8 cellular contexts compared by ENCODE assay signal in the genomic region with DNA sequence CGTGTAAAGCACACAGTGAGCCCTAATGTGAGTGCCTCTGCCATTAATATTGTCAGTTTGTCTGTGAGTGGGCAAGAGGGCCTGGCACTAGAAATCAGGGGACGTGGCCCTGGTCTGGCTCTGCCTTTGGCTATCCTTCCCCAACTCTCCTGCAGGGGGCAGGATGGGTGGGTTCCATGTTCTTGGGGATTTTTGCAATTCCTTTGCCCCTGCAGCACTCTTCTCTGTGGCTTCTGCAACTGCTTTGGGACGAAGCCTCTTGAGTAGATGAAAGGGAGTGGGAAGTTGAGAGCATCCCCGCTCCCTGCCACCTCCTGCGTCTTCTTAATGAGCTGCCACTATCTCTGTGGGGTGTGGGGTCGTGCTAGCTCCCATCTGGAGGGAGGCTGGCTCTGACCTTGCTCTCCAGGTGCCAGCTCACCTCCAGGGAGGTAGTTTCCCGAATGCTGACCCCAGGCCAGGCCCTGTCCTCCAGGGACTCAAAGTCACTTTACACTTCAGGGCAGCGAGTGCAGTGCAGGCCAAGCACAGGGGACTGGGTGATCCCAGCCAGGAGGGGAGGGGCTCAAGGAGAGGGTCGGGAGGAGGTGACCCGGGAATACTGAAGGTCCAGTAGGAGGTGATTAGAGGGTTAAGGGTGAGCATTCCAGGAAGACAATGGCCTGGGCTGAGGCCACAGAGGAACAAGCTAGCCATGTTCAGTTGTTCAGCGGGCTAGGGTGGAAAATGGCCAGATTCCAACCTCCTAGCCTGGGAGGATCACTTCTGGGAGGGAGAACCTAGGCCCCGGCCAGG.
DNase-seq lines count a peak whose midpoint lies in the region; ATAC-seq and TF ChIP-seq lines count a peak whose summit lies in the region.

No MANE protein-coding gene starts in this region.

- H3K27ac Mint-ChIP-seq in neural progenitor cell, result peak overlapping the region; percentile 79

- H4K20me1 ChIP-seq in mammary epithelial cell (ENCODE audit: insufficient read depth, low read length), result no peaks in the 10 kb centered on the region
- peaks cover 9% of the 10 kb centered on the region for H4K20me1 ChIP-seq in neural progenitor cell (ENCODE audit: low read depth)

- H3K27me3 ChIP-seq in mammary epithelial cell (ENCODE audit: insufficient read depth, low read length), result no peaks in the 10 kb centered on the region
- peaks cover 21% of the 10 kb centered on the region for H3K27me3 ChIP-seq in neural progenitor cell

- BruUV-seq in mammary epithelial cell (replicated peaks; lab: Mats Ljungman, UMichigan), result no TSS peak

- CTCF ChIA-PET in mammary epithelial cell (lab: Charles Lee; ENCODE audit: low non-redundant PET), result no interaction called here

- H3K27ac ChIP-seq in mammary epithelial cell (ENCODE audit: insufficient read depth, low read depth, low read length) (no peak overlapping the region), neural progenitor cell (no peak overlapping the region)

- ATAC-seq in GM21717 (IDR thresholded peaks at IDR 0.05; ENCODE audit: unreplicated experiment) (no peak), GM21447 (IDR thresholded peaks at IDR 0.05; ENCODE audit: unreplicated experiment) (no peak)

- H3K27me3 Mint-ChIP-seq in neural progenitor cell (ENCODE audit: insufficient read depth, low read depth), result peaks cover 20% of the 10 kb centered on the region

- DNase-seq in activated CD4-positive, alpha-beta T cell treated with anti-CD3 and anti-CD28 coated beads, Interleukin-2, amount 50 U/mL, for 48 hours, result peak; percentile 16 to 33
- DNase-seq in activated CD4-positive, alpha-beta T cell treated with anti-CD3 and anti-CD28 coated beads, Interleukin-2, amount 50 U/mL, for 4 hours, result no peak
- DNase-seq in HK-2 (ENCODE audit: unreplicated experiment) (peak; percentile 4), mammary epithelial cell (no peak), neural progenitor cell (ENCODE audit: low spot score) (peak; percentile 77), NCI-H524 (lab: John Stamatoyannopoulos, UW) (no peak)

- no peaks in the 10 kb centered on the region for H3K36me3 Mint-ChIP-seq in neural progenitor cell

- H3F3A ChIP-seq in neural progenitor cell (ENCODE audit: low read depth), result peaks cover 43% of the 10 kb centered on the region

- intact Hi-C loops in mammary epithelial cell (cut with micrococcal nuclease), result no loop called here

- no peaks in the 10 kb centered on the region for H3K4me1 ChIP-seq in mammary epithelial cell (ENCODE audit: insufficient read depth, low read length)
- H3K4me1 ChIP-seq in neural progenitor cell, result peaks cover 33% of the 10 kb centered on the region

- H3K4me3 ChIP-seq in mammary epithelial cell (replicated peaks in 1 of 3; ENCODE audit: insufficient read depth in 1 of 3, low read depth in 2 of 3, low read length in 3 of 3) (no peak overlapping the region), neural progenitor cell (no peak overlapping the region)

- no peak overlapping the region for H3K9ac ChIP-seq in mammary epithelial cell (ENCODE audit: insufficient read depth, low read length)
- no peak overlapping the region for H3K9ac ChIP-seq in neural progenitor cell

- peaks cover 2% of the 10 kb centered on the region for H3K9me3 ChIP-seq in mammary epithelial cell (replicated peaks; ENCODE audit: insufficient read depth, low read length)
- H3K9me3 ChIP-seq in neural progenitor cell (ENCODE audit: low read depth), result no peaks in the 10 kb centered on the region

- H3K36me3 ChIP-seq in mammary epithelial cell (ENCODE audit: insufficient read depth, low read length) (no peaks in the 10 kb centered on the region), neural progenitor cell (no peaks in the 10 kb centered on the region)

- dilution Hi-C loops in mammary epithelial cell (cut with HindIII; ENCODE audit: low sequenced_read_pairs), result no loop called here

- TF ChIP-seq CTCF in mammary epithelial cell (conservative IDR thresholded peaks at IDR 0.05 in 1 of 2, IDR thresholded peaks at IDR 0.05 in 1 of 2; ENCODE audit: extremely low read depth in 1 of 2, insufficient read depth in 1 of 2, low read depth in 1 of 2, low read length in 2 of 2) (peak; percentile 27 to 29), neural progenitor cell (IDR thresholded peaks at IDR 0.05) (peak; percentile 64)

- H3K4me1 Mint-ChIP-seq in neural progenitor cell, result peaks cover 37% of the 10 kb centered on the region

- H2AFZ ChIP-seq in mammary epithelial cell (ENCODE audit: low read depth, low read length) (no peak overlapping the region), neural progenitor cell (replicated peaks) (no peak overlapping the region)

- no peaks in the 10 kb centered on the region for H3K79me2 ChIP-seq in mammary epithelial cell (ENCODE audit: insufficient read depth, low read length)
- H3K79me2 ChIP-seq in neural progenitor cell (ENCODE audit: low read depth), result no peaks in the 10 kb centered on the region

- peaks cover 17% of the 10 kb centered on the region for H3K9me3 Mint-ChIP-seq in neural progenitor cell

- H3K4me2 ChIP-seq in mammary epithelial cell (ENCODE audit: insufficient read depth, low read depth, low read length) (no peak overlapping the region), neural progenitor cell (peak overlapping the region; percentile 31)

- WGBS in mammary epithelial cell (ENCODE audit: low coverage, missing lambda C conversion rate), result 24% methylated on average over 11 of the region's 12 CpGs

- H3K4me3 Mint-ChIP-seq in neural progenitor cell, result no peak overlapping the region

- in situ Hi-C loops in mammary epithelial cell (cut with MboI; ENCODE audit: low sequenced_read_pairs in 2 of 2), result no loop called here

Comparison
In these comparisons a context has a peak if more than half of its experiments do, and no peak if none do; other contexts are left out.
1. DNase-seq: peak in activated CD4-positive, alpha-beta T cell treated with anti-CD3 and anti-CD28 coated beads, Interleukin-2, amount 50 U/mL, for 48 hours (2 of 2), HK-2 (single experiment) and neural progenitor cell (single experiment); none in activated CD4-positive, alpha-beta T cell treated with anti-CD3 and anti-CD28 coated beads, Interleukin-2, amount 50 U/mL, for 4 hours (0 of 2), mammary epithelial cell (single experiment) and NCI-H524 (0 of 2).